In genomic region chr4:1195894-1196401, GRCh38 we compare ENCODE assay signal across 20 cellular contexts. TPM values are rescaled to one million over a fixed set of nuclear protein-coding genes. Genes with fewer than 3 reads are reported as not detected.
DNase-seq lines count a peak whose midpoint lies in the region; ATAC-seq and TF ChIP-seq lines count a peak whose summit lies in the region.
"Had no signal": no experiment of that assay in that cellular context is flagged by ENCODE, and none has a peak within 500 bp of the region (broad histone marks: within the 10 kb centered on the region; RNA-seq: fewer than 3 reads in every experiment).

No MANE protein-coding gene starts in this region.

- intact Hi-C loops in Right ventricle myocardium inferior (cut with DNase I) (no loop called here), heart right ventricle (cut with DNase I) (no loop called here), sigmoid colon (cut with DNase I) (no loop called here)

- no peak for TF ChIP-seq EP300 in sigmoid colon (IDR thresholded peaks at IDR 0.05)

- no peak overlapping the region for H3K4me2 ChIP-seq in hepatocyte

- H4K20me1 ChIP-seq in hepatocyte (ENCODE audit: insufficient read depth, poor library complexity, severe bottlenecking): no peaks in the 10 kb centered on the region

- TF ChIP-seq POLR2A in sigmoid colon (IDR thresholded peaks at IDR 0.05): no peak

- H3K27me3 ChIP-seq in heart right ventricle (no peaks in the 10 kb centered on the region), H7 (ENCODE audit: control insufficient read depth, insufficient read depth, low read length) (no peaks in the 10 kb centered on the region), hepatocyte (no peaks in the 10 kb centered on the region), sigmoid colon (no peaks in the 10 kb centered on the region)
- H3K27me3 ChIP-seq: testis had no signal

- in situ Hi-C loops in GM13976 (cut with MboI; ENCODE audit: low sequenced_read_pairs, unreplicated experiment): no loop called here

- no peak overlapping the region for H2AFZ ChIP-seq in hepatocyte

- peak; percentile 40 for DNase-seq in Right ventricle myocardium inferior (ENCODE audit: missing footprints)
- DNase-seq in heart right ventricle: no peak
- peak; percentile 48 for DNase-seq in H7
- DNase-seq in hepatocyte (ENCODE audit: low spot score): peak; percentile 5
- DNase-seq in sigmoid colon: peak; percentile 63
- DNase-seq in DMS53 treated with DMSO at 0.1 percent for 48 hours (lab: John Stamatoyannopoulos, UW; ENCODE audit: unreplicated experiment): no peak
- DNase-seq in GM13976 (ENCODE audit: low spot score): no peak
- DNase-seq in C1 segment of cervical spinal cord (lab: John Stamatoyannopoulos, UW): no peak
- DNase-seq: activated CD4-positive, alpha-beta T cell treated with anti-CD3 and anti-CD28 coated beads, Interleukin-2, amount 10 ng/mL, durations not matched to agents 7 days and 5 days; CD4-positive, alpha-beta T cell; cortex of kidney; DMS 273 treated with DMSO at 0.1 percent for 48 hours; GF-D8; NCI-H1105; NCI-H2029 treated with DMSO at 0.1 percent for 48 hours; NCI-H345; OCI-M1; SHP77 treated with DMSO at 0.1 percent for 48 hours; testis had no signal

- H3K4me1 ChIP-seq in heart right ventricle (peaks cover 18 to 45% (median 40%) of the 10 kb centered on the region in 9 donors), hepatocyte (ENCODE audit: insufficient read depth) (peaks cover 22% of the 10 kb centered on the region), sigmoid colon (peaks cover 0 to 59% (median 58%) of the 10 kb centered on the region in 4 donors)

- 90 to 92% methylated on average over 15 to 16 of the region's 16 CpGs for WGBS in heart right ventricle, 2 donors
- WGBS in hepatocyte (ENCODE audit: low lambda C conversion rate, missing lambda C conversion rate): 89% methylated on average over 9 of the region's 16 CpGs
- 88 to 91% methylated on average over 16 of the region's 16 CpGs for WGBS in sigmoid colon, 2 donors

- no peak for ATAC-seq in Right ventricle myocardium inferior
- ATAC-seq in heart right ventricle: no peak
- ATAC-seq: T-cell had no signal

- H3K36me3 ChIP-seq in heart right ventricle (no peaks in the 10 kb centered on the region), H7 (replicated peaks; ENCODE audit: control insufficient read depth, insufficient read depth, low read length) (no peaks in the 10 kb centered on the region), hepatocyte (replicated peaks; ENCODE audit: insufficient read depth, low read depth) (no peaks in the 10 kb centered on the region), sigmoid colon (no peaks in the 10 kb centered on the region)

- no peak for TF ChIP-seq CTCF in heart right ventricle (IDR thresholded peaks at IDR 0.05)
- no peak for TF ChIP-seq CTCF in hepatocyte (IDR thresholded peaks at IDR 0.05; ENCODE audit: poor library complexity)
- TF ChIP-seq CTCF in sigmoid colon (IDR thresholded peaks at IDR 0.05): no peak
- no peak for TF ChIP-seq CTCF in GM13976 (IDR thresholded peaks at IDR 0.05; ENCODE audit: borderline replicate concordance, control extremely low read depth, extremely low read depth, insufficient read depth, missing control alignments)

- H3K9me3 ChIP-seq in heart right ventricle (no peaks in the 10 kb centered on the region), hepatocyte (ENCODE audit: low read depth) (no peaks in the 10 kb centered on the region), sigmoid colon (no peaks in the 10 kb centered on the region)
- H3K9me3 ChIP-seq: testis had no signal

- no peak overlapping the region for H3K4me3 ChIP-seq in heart right ventricle
- no peak overlapping the region for H3K4me3 ChIP-seq in H7 (ENCODE audit: insufficient read depth, low read depth, low read length)
- H3K4me3 ChIP-seq in hepatocyte: no peak overlapping the region
- no peak overlapping the region for H3K4me3 ChIP-seq in sigmoid colon

- H3K27ac ChIP-seq in heart right ventricle: no peak overlapping the region
- H3K27ac ChIP-seq in hepatocyte: no peak overlapping the region
- H3K27ac ChIP-seq in sigmoid colon: peak overlapping the region in 1 of 4 donors; percentile 14
- H3K27ac ChIP-seq: testis had no signal

- no peaks in the 10 kb centered on the region for H3K9me2 ChIP-seq in hepatocyte (replicated peaks; ENCODE audit: insufficient read depth)

- no peaks in the 10 kb centered on the region for H3K79me2 ChIP-seq in hepatocyte

RNA-seq across cellular contexts. Expression of gene SPON2, which starts 23.6 kb away (rescaled TPM):
- total RNA-seq in Right ventricle myocardium inferior (22.6 TPM), heart right ventricle (10 to 100 TPM in 7 of 10 donors, 1 to 10 TPM in 3; 5.3 to 25.5 (median 11.6) TPM), hepatocyte (308 and 403 TPM in 2 replicates), sigmoid colon (100 to 1,000 TPM in 1 of 4 donors, 10 to 100 TPM in 3; 33.6 to 165 (median 79.8) TPM)
- polyA plus RNA-seq in heart right ventricle (10 to 100 TPM; 14.5 to 40.5 TPM), hepatocyte (1,210 and 1,380 TPM in 2 replicates), sigmoid colon (10 to 100 TPM in 2 of 3 donors, 1 to 10 TPM in 1; 8.6 to 33.6 (median 25.2) TPM)
- total RNA-seq in H7 (2014; rRNA removed; shearing (Covaris generic)): 0.62 and 2.5 TPM in 2 replicates

RNA-seq across cellular contexts. Expression of gene CTBP1, which starts 53.0 kb away (rescaled TPM):
- total RNA-seq in Right ventricle myocardium inferior: 121 TPM
- total RNA-seq in heart right ventricle: 100 to 1,000 TPM; 115 to 132 (median 122) TPM
- 100 to 1,000 TPM in 1 of 2 donors, 10 to 100 TPM in 1; 98.6 to 105 TPM for polyA plus RNA-seq in heart right ventricle
- 267 and 360 TPM in 2 replicates for total RNA-seq in H7 (2014; rRNA removed; shearing (Covaris generic))
- total RNA-seq in hepatocyte: 129 and 169 TPM in 2 replicates
- 147 and 179 TPM in 2 replicates for polyA plus RNA-seq in hepatocyte
- 100 to 1,000 TPM in 3 of 4 donors, 10 to 100 TPM in 1; 98.9 to 160 (median 129) TPM for total RNA-seq in sigmoid colon
- 100 to 1,000 TPM in 1 of 3 donors, 10 to 100 TPM in 2; 67.9 to 162 (median 71.4) TPM for polyA plus RNA-seq in sigmoid colon

Comparison
In these comparisons a context has a peak if more than half of its experiments do, and no peak if none do; other contexts are left out.
1. DNase-seq: peak in Right ventricle myocardium inferior (single experiment), H7 (single experiment), hepatocyte (single experiment) and sigmoid colon (single experiment); none in heart right ventricle (0 of 2), DMS53 treated with DMSO at 0.1 percent for 48 hours (single experiment), GM13976 (single experiment) and C1 segment of cervical spinal cord (0 of 14).